In the genomic region with DNA sequence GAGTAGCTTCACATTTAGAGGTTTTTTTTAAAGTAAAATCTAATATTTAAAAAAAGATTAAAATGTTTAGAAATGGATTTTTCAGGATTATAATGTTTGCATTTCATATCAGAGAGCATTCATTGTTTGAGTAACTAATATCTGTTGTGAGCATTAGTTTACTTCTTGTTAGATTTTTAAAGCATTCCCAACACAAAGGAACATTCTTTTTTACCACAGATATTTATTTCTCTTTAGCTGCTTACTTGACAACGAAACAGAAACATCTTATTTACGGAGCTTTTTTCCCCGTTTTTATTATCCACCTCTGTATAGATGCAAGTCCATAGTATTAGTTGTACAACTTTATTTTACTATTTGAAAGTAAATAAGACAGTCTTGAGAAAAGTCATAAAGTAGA, we compare ENCODE assay signal across 1 cellular context.
TF ChIP-seq lines count a peak whose summit lies in the region.

No MANE protein-coding gene starts in this region.

TF ChIP-seq in SK-N-SH treated with all-trans-retinoic acid at 6 μM for 48 hours, 23 proteins besides CTCF, POLR2A, EP300 and RAD21 (continued from another document):
- TF ChIP-seq TSHZ2 (CRISPR knock-in tag; IDR thresholded peaks at IDR 0.05) (no peak), SNAI2 (CRISPR knock-in tag; IDR thresholded peaks at IDR 0.05) (no peak), ZNF8 (CRISPR knock-in tag; IDR thresholded peaks at IDR 0.05) (no peak), TCF4 (CRISPR knock-in tag; IDR thresholded peaks at IDR 0.05; ENCODE audit: borderline replicate concordance) (no peak)
- TF ChIP-seq, protein P1, sequence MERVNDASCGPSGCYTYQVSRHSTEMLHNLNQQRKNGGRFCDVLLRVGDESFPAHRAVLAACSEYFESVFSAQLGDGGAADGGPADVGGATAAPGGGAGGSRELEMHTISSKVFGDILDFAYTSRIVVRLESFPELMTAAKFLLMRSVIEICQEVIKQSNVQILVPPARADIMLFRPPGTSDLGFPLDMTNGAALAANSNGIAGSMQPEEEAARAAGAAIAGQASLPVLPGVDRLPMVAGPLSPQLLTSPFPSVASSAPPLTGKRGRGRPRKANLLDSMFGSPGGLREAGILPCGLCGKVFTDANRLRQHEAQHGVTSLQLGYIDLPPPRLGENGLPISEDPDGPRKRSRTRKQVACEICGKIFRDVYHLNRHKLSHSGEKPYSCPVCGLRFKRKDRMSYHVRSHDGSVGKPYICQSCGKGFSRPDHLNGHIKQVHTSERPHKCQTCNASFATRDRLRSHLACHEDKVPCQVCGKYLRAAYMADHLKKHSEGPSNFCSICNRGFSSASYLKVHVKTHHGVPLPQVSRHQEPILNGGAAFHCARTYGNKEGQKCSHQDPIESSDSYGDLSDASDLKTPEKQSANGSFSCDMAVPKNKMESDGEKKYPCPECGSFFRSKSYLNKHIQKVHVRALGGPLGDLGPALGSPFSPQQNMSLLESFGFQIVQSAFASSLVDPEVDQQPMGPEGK (CRISPR knock-in tag; IDR thresholded peaks at IDR 0.05; ENCODE audit: borderline replicate concordance), result no peak
